1 cellular context compared by ENCODE assay signal in the genomic region with DNA sequence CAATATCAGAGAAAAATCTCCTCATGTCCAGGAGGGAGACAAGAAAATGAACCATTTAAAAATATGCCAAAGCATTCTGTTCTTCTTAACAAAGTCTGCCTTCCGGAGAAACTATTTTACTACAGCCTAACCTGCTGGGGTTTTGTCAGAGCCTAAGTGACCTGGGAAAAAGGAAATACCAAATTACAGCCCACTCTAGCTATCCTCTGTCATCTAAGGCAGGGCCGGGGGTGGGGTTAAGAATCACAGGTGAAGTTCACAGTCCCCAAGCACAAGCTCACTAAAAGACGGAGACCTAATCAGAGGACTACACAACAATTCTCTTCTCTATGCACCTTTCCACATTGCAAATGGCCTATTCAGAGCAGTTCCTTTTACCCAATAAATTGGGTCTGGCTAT.
TF ChIP-seq lines count a peak whose summit lies in the region.

No MANE protein-coding gene starts in this region.

TF ChIP-seq in GM23338, 12 proteins besides CTCF, POLR2A, EP300 and RAD21 (continued from another document):
- TF ChIP-seq REST (IDR thresholded peaks at IDR 0.05; ENCODE audit: unreplicated experiment) (no peak), JUNB (IDR thresholded peaks at IDR 0.05; ENCODE audit: unreplicated experiment) (no peak), POLR2AphosphoS5 (IDR thresholded peaks at IDR 0.05; ENCODE audit: low read depth) (no peak), ZNF331 (CRISPR knock-in tag; IDR thresholded peaks at IDR 0.05; ENCODE audit: low read depth) (no peak), ZNF114 (CRISPR knock-in tag; IDR thresholded peaks at IDR 0.05) (no peak), EZH2 (IDR thresholded peaks at IDR 0.05; ENCODE audit: low read depth, unreplicated experiment) (no peak)
- TF ChIP-seq, protein P1, sequence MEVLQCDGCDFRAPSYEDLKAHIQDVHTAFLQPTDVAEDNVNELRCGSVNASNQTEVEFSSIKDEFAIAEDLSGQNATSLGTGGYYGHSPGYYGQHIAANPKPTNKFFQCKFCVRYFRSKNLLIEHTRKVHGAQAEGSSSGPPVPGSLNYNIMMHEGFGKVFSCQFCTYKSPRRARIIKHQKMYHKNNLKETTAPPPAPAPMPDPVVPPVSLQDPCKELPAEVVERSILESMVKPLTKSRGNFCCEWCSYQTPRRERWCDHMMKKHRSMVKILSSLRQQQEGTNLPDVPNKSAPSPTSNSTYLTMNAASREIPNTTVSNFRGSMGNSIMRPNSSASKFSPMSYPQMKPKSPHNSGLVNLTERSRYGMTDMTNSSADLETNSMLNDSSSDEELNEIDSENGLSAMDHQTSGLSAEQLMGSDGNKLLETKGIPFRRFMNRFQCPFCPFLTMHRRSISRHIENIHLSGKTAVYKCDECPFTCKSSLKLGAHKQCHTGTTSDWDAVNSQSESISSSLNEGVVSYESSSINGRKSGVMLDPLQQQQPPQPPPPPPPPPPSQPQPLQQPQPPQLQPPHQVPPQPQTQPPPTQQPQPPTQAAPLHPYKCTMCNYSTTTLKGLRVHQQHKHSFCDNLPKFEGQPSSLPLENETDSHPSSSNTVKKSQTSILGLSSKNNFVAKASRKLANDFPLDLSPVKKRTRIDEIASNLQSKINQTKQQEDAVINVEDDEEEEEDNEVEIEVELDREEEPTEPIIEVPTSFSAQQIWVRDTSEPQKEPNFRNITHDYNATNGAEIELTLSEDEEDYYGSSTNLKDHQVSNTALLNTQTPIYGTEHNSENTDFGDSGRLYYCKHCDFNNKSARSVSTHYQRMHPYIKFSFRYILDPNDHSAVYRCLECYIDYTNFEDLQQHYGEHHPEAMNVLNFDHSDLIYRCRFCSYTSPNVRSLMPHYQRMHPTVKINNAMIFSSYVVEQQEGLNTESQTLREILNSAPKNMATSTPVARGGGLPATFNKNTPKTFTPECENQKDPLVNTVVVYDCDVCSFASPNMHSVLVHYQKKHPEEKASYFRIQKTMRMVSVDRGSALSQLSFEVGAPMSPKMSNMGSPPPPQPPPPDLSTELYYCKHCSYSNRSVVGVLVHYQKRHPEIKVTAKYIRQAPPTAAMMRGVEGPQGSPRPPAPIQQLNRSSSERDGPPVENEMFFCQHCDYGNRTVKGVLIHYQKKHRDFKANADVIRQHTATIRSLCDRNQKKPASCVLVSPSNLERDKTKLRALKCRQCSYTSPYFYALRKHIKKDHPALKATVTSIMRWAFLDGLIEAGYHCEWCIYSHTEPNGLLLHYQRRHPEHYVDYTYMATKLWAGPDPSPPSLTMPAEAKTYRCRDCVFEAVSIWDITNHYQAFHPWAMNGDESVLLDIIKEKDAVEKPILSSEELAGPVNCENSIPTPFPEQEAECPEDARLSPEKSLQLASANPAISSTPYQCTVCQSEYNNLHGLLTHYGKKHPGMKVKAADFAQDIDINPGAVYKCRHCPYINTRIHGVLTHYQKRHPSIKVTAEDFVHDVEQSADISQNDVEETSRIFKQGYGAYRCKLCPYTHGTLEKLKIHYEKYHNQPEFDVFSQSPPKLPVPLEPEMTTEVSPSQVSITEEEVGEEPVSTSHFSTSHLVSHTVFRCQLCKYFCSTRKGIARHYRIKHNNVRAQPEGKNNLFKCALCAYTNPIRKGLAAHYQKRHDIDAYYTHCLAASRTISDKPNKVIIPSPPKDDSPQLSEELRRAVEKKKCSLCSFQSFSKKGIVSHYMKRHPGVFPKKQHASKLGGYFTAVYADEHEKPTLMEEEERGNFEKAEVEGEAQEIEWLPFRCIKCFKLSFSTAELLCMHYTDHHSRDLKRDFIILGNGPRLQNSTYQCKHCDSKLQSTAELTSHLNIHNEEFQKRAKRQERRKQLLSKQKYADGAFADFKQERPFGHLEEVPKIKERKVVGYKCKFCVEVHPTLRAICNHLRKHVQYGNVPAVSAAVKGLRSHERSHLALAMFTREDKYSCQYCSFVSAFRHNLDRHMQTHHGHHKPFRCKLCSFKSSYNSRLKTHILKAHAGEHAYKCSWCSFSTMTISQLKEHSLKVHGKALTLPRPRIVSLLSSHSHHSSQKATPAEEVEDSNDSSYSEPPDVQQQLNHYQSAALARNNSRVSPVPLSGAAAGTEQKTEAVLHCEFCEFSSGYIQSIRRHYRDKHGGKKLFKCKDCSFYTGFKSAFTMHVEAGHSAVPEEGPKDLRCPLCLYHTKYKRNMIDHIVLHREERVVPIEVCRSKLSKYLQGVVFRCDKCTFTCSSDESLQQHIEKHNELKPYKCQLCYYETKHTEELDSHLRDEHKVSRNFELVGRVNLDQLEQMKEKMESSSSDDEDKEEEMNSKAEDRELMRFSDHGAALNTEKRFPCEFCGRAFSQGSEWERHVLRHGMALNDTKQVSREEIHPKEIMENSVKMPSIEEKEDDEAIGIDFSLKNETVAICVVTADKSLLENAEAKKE (CRISPR knock-in tag; IDR thresholded peaks at IDR 0.05) = no peak
- TF ChIP-seq, protein P2, sequence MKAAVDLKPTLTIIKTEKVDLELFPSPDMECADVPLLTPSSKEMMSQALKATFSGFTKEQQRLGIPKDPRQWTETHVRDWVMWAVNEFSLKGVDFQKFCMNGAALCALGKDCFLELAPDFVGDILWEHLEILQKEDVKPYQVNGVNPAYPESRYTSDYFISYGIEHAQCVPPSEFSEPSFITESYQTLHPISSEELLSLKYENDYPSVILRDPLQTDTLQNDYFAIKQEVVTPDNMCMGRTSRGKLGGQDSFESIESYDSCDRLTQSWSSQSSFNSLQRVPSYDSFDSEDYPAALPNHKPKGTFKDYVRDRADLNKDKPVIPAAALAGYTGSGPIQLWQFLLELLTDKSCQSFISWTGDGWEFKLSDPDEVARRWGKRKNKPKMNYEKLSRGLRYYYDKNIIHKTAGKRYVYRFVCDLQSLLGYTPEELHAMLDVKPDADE (IDR thresholded peaks at IDR 0.05) = no peak
